Comparison of ENCODE assay signal across 1 cellular context in the genomic region with DNA sequence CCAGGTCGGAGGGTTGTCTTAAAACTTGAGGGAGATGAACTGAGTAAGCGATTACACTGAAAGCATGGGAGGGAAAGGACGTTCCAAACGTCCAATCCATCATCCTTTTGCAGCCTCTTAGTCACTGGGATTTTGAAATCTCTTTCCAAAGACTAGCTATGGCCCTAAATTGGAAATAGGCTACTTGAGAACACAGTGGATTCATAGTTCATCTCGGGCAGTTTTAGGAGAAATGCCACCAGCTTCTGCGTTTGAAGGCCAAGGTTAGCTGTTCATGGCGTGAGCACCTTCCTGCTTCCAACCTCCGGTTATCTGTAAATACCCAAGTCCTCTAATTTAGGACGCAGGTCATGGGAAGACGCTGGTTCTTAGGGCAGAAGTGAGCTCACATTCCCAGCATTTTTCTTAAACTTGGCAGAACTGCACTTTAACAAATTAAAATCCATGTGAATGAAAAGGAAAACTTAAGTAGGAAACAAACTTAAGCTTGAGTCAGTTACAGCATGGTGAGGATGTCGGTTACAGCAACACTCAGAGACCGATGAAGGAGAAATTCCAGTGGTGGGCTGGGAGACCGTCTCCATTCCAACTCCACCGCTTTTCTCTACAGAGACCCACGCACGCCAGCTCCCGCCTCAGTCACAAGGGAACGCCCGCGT.
TF ChIP-seq lines count a peak whose summit lies in the region.

No MANE protein-coding gene starts in this region.

TF ChIP-seq in K562, 482 proteins besides CTCF, POLR2A, EP300 and RAD21 (continued from another document):
- TF ChIP-seq BCL6 (CRISPR knock-in tag; IDR thresholded peaks at IDR 0.05) (no peak), PHF20 (IDR thresholded peaks at IDR 0.05; ENCODE audit: partially characterized antibody) (no peak), HOXB6 (CRISPR knock-in tag; IDR thresholded peaks at IDR 0.05; ENCODE audit: borderline replicate concordance) (no peak), ZNF639 (CRISPR knock-in tag; conservative IDR thresholded peaks at IDR 0.05 in 1 of 2, IDR thresholded peaks at IDR 0.05 in 1 of 2) (no peak), CBX2 (IDR thresholded peaks at IDR 0.05; ENCODE audit: insufficient read depth, low read length, poor library complexity, severe bottlenecking) (no peak), HNRNPLL (IDR thresholded peaks at IDR 0.05; ENCODE audit: low read depth, low read length, poor library complexity, severe bottlenecking) (no peak), NCOA1 (IDR thresholded peaks at IDR 0.05; ENCODE audit: low read depth) (no peak), E2F5 (CRISPR knock-in tag; IDR thresholded peaks at IDR 0.05) (no peak), E2F6 (IDR thresholded peaks at IDR 0.05; ENCODE audit: borderline replicate concordance in 1 of 2, extremely low read depth in 1 of 2, insufficient read depth in 1 of 2, insufficient read length in 1 of 2, low read depth in 1 of 2, low read length in 1 of 2, poor library complexity in 1 of 2, severe bottlenecking in 1 of 2) (peak in 1 of 2 experiments; percentile 33)
